Comparison of ENCODE assay signal across 10 cellular contexts in genomic region chr1:118960026-118960561, GRCh38. TPM values are rescaled to one million over a fixed set of nuclear protein-coding genes. Genes with fewer than 3 reads are reported as not detected.
DNase-seq lines count a peak whose midpoint lies in the region; ATAC-seq and TF ChIP-seq lines count a peak whose summit lies in the region.
"Had no signal": no experiment of that assay in that cellular context is flagged by ENCODE, and none has a peak within 500 bp of the region (broad histone marks: within the 10 kb centered on the region; RNA-seq: fewer than 3 reads in every experiment).

No MANE protein-coding gene starts in this region.

- peak overlapping the region; percentile 66 for H3K27ac Mint-ChIP-seq in activated B cell treated with CpG ODN at 0.5 μM for 24 hours
- H3K27ac Mint-ChIP-seq in activated T-helper 17 cell treated with anti-CD3 and anti-CD28 coated beads, Interleukin-2, amount 50 U/mL, for 72 hours, result no peak overlapping the region

- ATAC-seq in GM19467 (IDR thresholded peaks at IDR 0.05; ENCODE audit: unreplicated experiment) (peak; percentile 90), HG03342 (IDR thresholded peaks at IDR 0.05; ENCODE audit: unreplicated experiment) (peak; percentile 85), activated B cell treated with CpG ODN at 0.5 μM for 24 hours (ENCODE audit: low read depth) (peak; percentile 78)
- ATAC-seq in activated T-helper 17 cell treated with anti-CD3 and anti-CD28 coated beads, Interleukin-2, amount 50 U/mL, for 72 hours (replicated peaks), result no peak
- ATAC-seq: Panc1 had no signal

- intact Hi-C loops in activated B cell treated with CpG ODN at 0.5 μM for 24 hours (cut with micrococcal nuclease), result no loop called here

- no peaks in the 10 kb centered on the region for H3K36me3 ChIP-seq in BJ (ENCODE audit: control insufficient read depth, insufficient read depth, low read length)

- peaks cover 32% of the 10 kb centered on the region for H3K4me1 Mint-ChIP-seq in activated B cell treated with CpG ODN at 0.5 μM for 24 hours
- no peaks in the 10 kb centered on the region for H3K4me1 Mint-ChIP-seq in activated T-helper 17 cell treated with anti-CD3 and anti-CD28 coated beads, Interleukin-2, amount 50 U/mL, for 72 hours

- H3K4me3 Mint-ChIP-seq in activated B cell treated with CpG ODN at 0.5 μM for 24 hours, result peak overlapping the region; percentile 68
- H3K4me3 Mint-ChIP-seq in activated T-helper 17 cell treated with anti-CD3 and anti-CD28 coated beads, Interleukin-2, amount 50 U/mL, for 72 hours, result no peak overlapping the region

- no peak for TF ChIP-seq CTCF in BJ (IDR thresholded peaks at IDR 0.05; ENCODE audit: insufficient read depth, low read depth, low read length)
- no peak for TF ChIP-seq CTCF in activated B cell treated with CpG ODN at 0.5 μM for 24 hours (IDR thresholded peaks at IDR 0.05)

- peaks cover 3% of the 10 kb centered on the region for H3K27me3 Mint-ChIP-seq in activated B cell treated with CpG ODN at 0.5 μM for 24 hours
- H3K27me3 Mint-ChIP-seq in activated T-helper 17 cell treated with anti-CD3 and anti-CD28 coated beads, Interleukin-2, amount 50 U/mL, for 72 hours, result peaks cover 9% of the 10 kb centered on the region

- H3K27me3 ChIP-seq in BJ (ENCODE audit: control insufficient read depth, insufficient read depth, low read length), result no peaks in the 10 kb centered on the region

- POLR2A ChIA-PET in BJ (lab: Charles Lee), result interaction anchor here (0.6 kb wide), 1 partner anchor 16 kb away, joined by 15 read pairs; no protein-coding TSS in a partner anchor
- POLR2A ChIA-PET in activated B cell treated with CpG ODN at 0.5 μM for 24 hours (lab: Charles Lee), result interaction anchor here (0.6 kb wide), 2 partner anchors 35 to 81 kb away, joined by 3 to 6 read pairs; no protein-coding TSS in a partner anchor

- CTCF ChIA-PET in BJ (lab: Yijun Ruan, JAX) (interaction anchor here (0.9 kb wide), 1 partner anchor 9 kb away, joined by 3 read pairs; no protein-coding TSS in a partner anchor), activated B cell treated with CpG ODN at 0.5 μM for 24 hours (lab: Charles Lee) (no interaction called here)

- no peaks in the 10 kb centered on the region for H3K9me3 Mint-ChIP-seq in activated B cell treated with CpG ODN at 0.5 μM for 24 hours
- H3K9me3 Mint-ChIP-seq in activated T-helper 17 cell treated with anti-CD3 and anti-CD28 coated beads, Interleukin-2, amount 50 U/mL, for 72 hours, result peaks cover 3% of the 10 kb centered on the region

- DNase-seq in BJ (ENCODE audit: low read depth) (peak; percentile 57), activated B cell treated with CpG ODN at 0.5 μM for 24 hours (no peak), activated gamma-delta T cell treated with Interleukin-2 at 50 U/mL for 16 hours (no peak), GF-D8 (lab: John Stamatoyannopoulos, UW) (no peak), DMS 273 treated with DMSO at 0.1 percent for 48 hours (lab: John Stamatoyannopoulos, UW) (no peak)
- DNase-seq: nucleus accumbens had no signal

- no peak overlapping the region for H3K4me3 ChIP-seq in BJ (ENCODE audit: low read depth, low read length)

- H3K36me3 Mint-ChIP-seq in activated B cell treated with CpG ODN at 0.5 μM for 24 hours (ENCODE audit: low read depth), result no peaks in the 10 kb centered on the region
- H3K36me3 Mint-ChIP-seq in activated T-helper 17 cell treated with anti-CD3 and anti-CD28 coated beads, Interleukin-2, amount 50 U/mL, for 72 hours (ENCODE audit: low read depth), result no peaks in the 10 kb centered on the region

RNA-seq across cellular contexts. Expression of gene TBX15, which starts 28.0 kb away (rescaled TPM):
- polyA plus RNA-seq in BJ (2011; rRNA removed), result 14.8 and 16.0 TPM in 2 replicates
- 18.0 and 28.7 TPM in 2 replicates for polyA minus RNA-seq in BJ (2011; rRNA and poly(A)+ RNA removed)
- 0.09 and 0.15 TPM in 2 replicates for total RNA-seq in activated B cell treated with CpG ODN at 0.5 μM for 24 hours
- total RNA-seq in activated T-helper 17 cell treated with anti-CD3 and anti-CD28 coated beads, Interleukin-2, amount 50 U/mL, for 72 hours, result not detected
